Comparison of ENCODE assay signal across 29 cellular contexts in genomic region chr5:152642406-152642805, GRCh38.
"Had no signal": no experiment of that assay in that cellular context is flagged by ENCODE, and none has a peak within 500 bp of the region (broad histone marks: within the 10 kb centered on the region; RNA-seq: fewer than 3 reads in every experiment).

No MANE protein-coding gene starts in this region.

- H3K4me3 ChIP-seq: ovary, psoas muscle, right lobe of liver, sigmoid colon, smooth muscle cell, spleen, thoracic aorta, tibial artery, transverse colon, upper lobe of right lung, uterus had no signal

- H3K27ac ChIP-seq: ovary, parathyroid adenoma, psoas muscle, right lobe of liver, sigmoid colon, spleen, thoracic aorta, tibial artery, transverse colon, upper lobe of right lung, uterus had no signal

- H3K9me3 ChIP-seq: ovary, psoas muscle, right lobe of liver, sigmoid colon, spleen, thoracic aorta, tibial artery, transverse colon, upper lobe of right lung, uterus had no signal

- H3K9ac ChIP-seq: parathyroid adenoma had no signal

- H3K79me2 ChIP-seq: parathyroid adenoma had no signal

- DNase-seq: naive B cell; naive thymus-derived CD8-positive, alpha-beta T cell; nephron progenitor cell; occipital lobe; ovary; posterior cingulate gyrus; psoas muscle; right cardiac atrium; right lobe of liver; sigmoid colon; spleen; stimulated activated CD4-positive, alpha-beta T cell treated with anti-CD3 and anti-CD28 coated beads, Interleukin-12 subunit alpha, Interleukin-12 subunit beta, amount 100 ng/mL, for 4 hours; stimulated activated CD4-positive, alpha-beta T cell treated with anti-CD3 and anti-CD28 coated beads, Interleukin-1b, Interleukin-23, amount 100 ng/mL, for 48 hours; stimulated activated CD4-positive, alpha-beta T cell treated with anti-CD3 and anti-CD28 coated beads, Interleukin-4, amount 100 ng/mL, for 1 hour; stimulated activated CD4-positive, alpha-beta T cell treated with anti-CD3 and anti-CD28 coated beads, Interleukin-4, amount 100 ng/mL, for 4 hours; stimulated activated CD8-positive, alpha-beta memory T cell treated with anti-CD3 and anti-CD28 coated beads, Interleukin-4, amount 100 ng/mL, for 48 hours; stimulated activated naive CD4-positive, alpha-beta T cell; stimulated activated naive CD8-positive, alpha-beta T cell treated with anti-CD3 and anti-CD28 coated beads, Interleukin-15, amount 100 ng/mL, for 72 hours; stimulated activated naive CD8-positive, alpha-beta T cell treated with anti-CD3 and anti-CD28 coated beads, Interleukin-15, Interleukin-2, amounts not matched to agents 100 U/mL and 50 U/mL, for 24 hours; substantia nigra; tibial artery; transverse colon; upper lobe of right lung; uterus had no signal

- H3K36me3 ChIP-seq: ovary, right lobe of liver, sigmoid colon, spleen, thoracic aorta, tibial artery, transverse colon, upper lobe of right lung, uterus had no signal

- H3K27me3 ChIP-seq: ovary, right lobe of liver, sigmoid colon, spleen, tibial artery, transverse colon, upper lobe of right lung, uterus had no signal

- H3K4me1 ChIP-seq: parathyroid adenoma, psoas muscle, right lobe of liver, spleen, upper lobe of right lung, uterus had no signal

- ATAC-seq: naive thymus-derived CD8-positive, alpha-beta T cell; natural killer cell treated with Interleukin-12 subunit alpha and Interleukin-12 subunit beta and Interleukin-15 and Interleukin-18, amount 100 ng/mL, for 72 hours; psoas muscle; right cardiac atrium; right lobe of liver; stimulated activated memory B cell treated with anti-CD40 and anti-IgM and Interleukin-4, amounts not matched to agents 10 μg/mL and 1 μg/mL and 100 μg/mL, for 72 hours; stimulated activated naive CD8-positive, alpha-beta T cell treated with anti-CD3 and anti-CD28 coated beads, Interleukin-15, amount 100 ng/mL, for 72 hours; stimulated activated naive CD8-positive, alpha-beta T cell treated with anti-CD3 and anti-CD28 coated beads, Interleukin-15, Interleukin-2, amounts not matched to agents 100 U/mL and 50 U/mL, for 24 hours; upper lobe of right lung had no signal

- H2AFZ ChIP-seq: parathyroid adenoma had no signal

- H3K4me2 ChIP-seq: smooth muscle cell had no signal
